ENCODE assay signal across 15 cellular contexts in the genomic region with DNA sequence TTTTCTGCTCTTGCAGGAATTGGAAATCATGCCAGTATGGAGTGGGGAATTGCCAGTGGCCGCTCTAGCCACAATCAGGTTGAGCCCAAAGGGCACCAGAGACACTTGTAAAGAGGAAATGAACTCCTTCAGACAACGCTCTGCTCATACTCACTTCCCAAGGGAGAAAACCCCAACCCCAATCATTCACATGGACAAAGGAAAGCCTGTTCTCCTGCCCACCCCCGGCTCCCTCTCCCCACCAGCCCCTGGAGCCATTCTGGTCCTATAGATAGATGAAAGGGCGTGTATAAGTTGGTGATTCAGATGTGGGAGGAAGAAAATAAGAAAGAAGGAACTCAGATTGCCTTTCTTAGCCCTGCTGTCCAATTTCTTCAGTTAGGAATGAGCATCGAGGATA. TPM values are rescaled to one million over a fixed set of nuclear protein-coding genes. Genes with fewer than 3 reads are reported as not detected.
DNase-seq lines count a peak whose midpoint lies in the region; ATAC-seq and TF ChIP-seq lines count a peak whose summit lies in the region.
"Had no signal": no experiment of that assay in that cellular context is flagged by ENCODE, and none has a peak within 500 bp of the region (broad histone marks: within the 10 kb centered on the region; RNA-seq: fewer than 3 reads in every experiment).

No MANE protein-coding gene starts in this region.

- no peak overlapping the region for H4K5ac ChIP-seq in mesendoderm (ENCODE audit: low read length)

- H2AFZ ChIP-seq in GM23338 (0 out of 2 replicates have a peak overlapping the region, but pooled peaks have one; percentile 14), mesenchymal stem cell (ENCODE audit: low read depth, low read length) (no peak overlapping the region)

- H3K27ac ChIP-seq in GM23338 (ENCODE audit: low read depth) (no peak overlapping the region), endodermal cell (ENCODE audit: low read depth, low read length) (peak overlapping the region; percentile 44), mesenchymal stem cell (ENCODE audit: low read length, poor library complexity, severe bottlenecking) (no peak overlapping the region), mesendoderm (ENCODE audit: low read depth, low read length) (no peak overlapping the region), thyroid gland (no peak overlapping the region)
- H3K27ac ChIP-seq: A549 had no signal

- H3K36me3 ChIP-seq in GM23338 (ENCODE audit: insufficient read depth), result no peaks in the 10 kb centered on the region
- no peaks in the 10 kb centered on the region for H3K36me3 ChIP-seq in endodermal cell (ENCODE audit: control insufficient read depth, insufficient read depth, low read length)
- no peaks in the 10 kb centered on the region for H3K36me3 ChIP-seq in mesenchymal stem cell (ENCODE audit: control insufficient read depth in 1 of 2, insufficient read depth in 2 of 2, low read depth in 1 of 2, low read length in 2 of 2)
- H3K36me3 ChIP-seq in mesendoderm (ENCODE audit: control insufficient read depth, insufficient read depth, low read length), result no peaks in the 10 kb centered on the region
- H3K36me3 ChIP-seq in thyroid gland, result no peaks in the 10 kb centered on the region

- H3K9me3 ChIP-seq in endodermal cell (ENCODE audit: control insufficient read depth, low read length) (no peaks in the 10 kb centered on the region), mesenchymal stem cell (ENCODE audit: control insufficient read depth, low read length) (no peaks in the 10 kb centered on the region), thyroid gland (no peaks in the 10 kb centered on the region)
- H3K9me3 ChIP-seq: A549 had no signal

- H3K4me1 ChIP-seq in GM23338 (ENCODE audit: insufficient read depth) (no peaks in the 10 kb centered on the region), endodermal cell (ENCODE audit: control insufficient read depth, insufficient read depth, low read length) (no peaks in the 10 kb centered on the region), mesenchymal stem cell (ENCODE audit: control insufficient read depth, insufficient read depth, low read depth, low read length) (peaks cover 23% of the 10 kb centered on the region), mesendoderm (ENCODE audit: control insufficient read depth, low read depth, low read length) (no peaks in the 10 kb centered on the region), thyroid gland (no peaks in the 10 kb centered on the region)
- H3K4me1 ChIP-seq: A549 had no signal

- WGBS in endodermal cell (ENCODE audit: insufficient coverage in 1 of 2, insufficient read length in 1 of 2), 2 experiments, result 70 to 83% methylated on average over 2 to 5 of the region's 5 CpGs
- 52% methylated on average over 3 of the region's 5 CpGs for WGBS in mesenchymal stem cell
- no CpG with 5 or more reads among the region's 5 CpGs for WGBS in mesendoderm (ENCODE audit: extremely low coverage, insufficient coverage, low lambda C conversion rate)
- WGBS in thyroid gland, 2 donors, result 66 to 69% methylated on average over 5 of the region's 5 CpGs

- no peak overlapping the region for H4K91ac ChIP-seq in mesenchymal stem cell (ENCODE audit: low read length)

- no peak overlapping the region for H2AK5ac ChIP-seq in mesenchymal stem cell (ENCODE audit: low read length, severe bottlenecking)
- no peak overlapping the region for H2AK5ac ChIP-seq in mesendoderm (ENCODE audit: low read length)

- H3K27me3 ChIP-seq in GM23338 (ENCODE audit: insufficient read depth) (no peaks in the 10 kb centered on the region), endodermal cell (ENCODE audit: control insufficient read depth, insufficient read depth, low read length, poor library complexity, severe bottlenecking) (no peaks in the 10 kb centered on the region), mesenchymal stem cell (ENCODE audit: control insufficient read depth in 1 of 2, insufficient read depth in 1 of 2, low read length in 2 of 2) (no peaks in the 10 kb centered on the region), mesendoderm (ENCODE audit: insufficient read depth, low read length, poor library complexity) (no peaks in the 10 kb centered on the region), thyroid gland (no peaks in the 10 kb centered on the region)

- ATAC-seq in GM23338, result no peak
- ATAC-seq: A549, GM12878, HepG2 had no signal

- H2BK120ac ChIP-seq in mesenchymal stem cell (ENCODE audit: low read depth, low read length) (no peak overlapping the region), mesendoderm (ENCODE audit: low read depth, low read length) (no peak overlapping the region)

- no peaks in the 10 kb centered on the region for H4K20me1 ChIP-seq in GM23338 (replicated peaks; ENCODE audit: insufficient read depth)

- H3K14ac ChIP-seq in mesenchymal stem cell (ENCODE audit: low read length in 2 of 2), result no peak overlapping the region

- H2BK15ac ChIP-seq in mesenchymal stem cell (ENCODE audit: low read depth, poor library complexity, severe bottlenecking) (no peak overlapping the region), mesendoderm (replicated peaks; ENCODE audit: low read depth) (no peak overlapping the region)

- no peaks in the 10 kb centered on the region for H3K79me2 ChIP-seq in GM23338 (replicated peaks; ENCODE audit: insufficient read depth)
- no peaks in the 10 kb centered on the region for H3K79me2 ChIP-seq in mesendoderm (ENCODE audit: control insufficient read depth, insufficient read depth, low read length)

- no peak overlapping the region for H3K4me2 ChIP-seq in GM23338
- H3K4me2 ChIP-seq in mesenchymal stem cell (ENCODE audit: low read length, poor library complexity, severe bottlenecking), result peak overlapping the region; percentile 25
- H3K4me2 ChIP-seq in mesendoderm (ENCODE audit: low read length), result no peak overlapping the region
- H3K4me2 ChIP-seq: A549 had no signal

- H3K4me3 Mint-ChIP-seq in GM23338 (no peak overlapping the region), endodermal cell (no peak overlapping the region)
- H3K4me3 Mint-ChIP-seq: CD4-positive, CD25-positive, alpha-beta regulatory T cell; H9 had no signal

- no peak overlapping the region for H3K23ac ChIP-seq in mesenchymal stem cell (ENCODE audit: low read length in 2 of 2)
- no peak overlapping the region for H3K23ac ChIP-seq in mesendoderm (ENCODE audit: low read length)

- TF ChIP-seq CTCF in GM23338 (conservative IDR thresholded peaks at IDR 0.05; ENCODE audit: low read depth in 2 of 2) (no peak), endodermal cell (conservative IDR thresholded peaks at IDR 0.05) (no peak), thyroid gland (IDR thresholded peaks at IDR 0.05) (no peak)

- no peak for DNase-seq in GM23338 (ENCODE audit: low spot score)
- no peak for DNase-seq in endodermal cell
- DNase-seq in mesenchymal stem cell, result no peak
- no peak for DNase-seq in mesendoderm
- DNase-seq in thyroid gland, result no peak
- no peak for DNase-seq in AG08395 (ENCODE audit: low spot score)
- DNase-seq in activated gamma-delta T cell (lab: John Stamatoyannopoulos, UW), result no peak
- DNase-seq: Calu3; CD4-positive, CD25-positive, alpha-beta regulatory T cell; DMS 273 treated with DMSO at 0.1 percent for 48 hours; GOT3; H9 had no signal

- no peak overlapping the region for H3K56ac ChIP-seq in mesendoderm (ENCODE audit: low read length)

- no peak overlapping the region for H3K27ac Mint-ChIP-seq in GM23338
- H3K27ac Mint-ChIP-seq in endodermal cell, result no peak overlapping the region
- H3K27ac Mint-ChIP-seq: CD4-positive, CD25-positive, alpha-beta regulatory T cell; H9 had no signal

- no peak overlapping the region for H3K9ac ChIP-seq in endodermal cell (ENCODE audit: extremely low read depth, low read length, poor library complexity, severe bottlenecking)
- no peak overlapping the region for H3K9ac ChIP-seq in mesenchymal stem cell (ENCODE audit: low read length)
- no peak overlapping the region for H3K9ac ChIP-seq in mesendoderm (ENCODE audit: low read length)

- H3K9me3 Mint-ChIP-seq in GM23338, result no peaks in the 10 kb centered on the region
- H3K9me3 Mint-ChIP-seq in endodermal cell, result no peaks in the 10 kb centered on the region
- H3K9me3 Mint-ChIP-seq: H9 had no signal

- H3K4me1 Mint-ChIP-seq in GM23338, result no peaks in the 10 kb centered on the region
- no peaks in the 10 kb centered on the region for H3K4me1 Mint-ChIP-seq in endodermal cell
- H3K4me1 Mint-ChIP-seq: CD4-positive, CD25-positive, alpha-beta regulatory T cell had no signal

- no peak overlapping the region for H2BK5ac ChIP-seq in mesenchymal stem cell (ENCODE audit: low read depth, low read length, poor library complexity, severe bottlenecking)
- H2BK5ac ChIP-seq in mesendoderm (ENCODE audit: low read length), result no peak overlapping the region

- no peak overlapping the region for H2BK12ac ChIP-seq in mesenchymal stem cell (ENCODE audit: low read length in 2 of 2)

- H3K36me3 Mint-ChIP-seq in GM23338 (ENCODE audit: low read depth), result no peaks in the 10 kb centered on the region
- H3K36me3 Mint-ChIP-seq in endodermal cell (ENCODE audit: low read depth), result no peaks in the 10 kb centered on the region
- H3K36me3 Mint-ChIP-seq: CD4-positive, CD25-positive, alpha-beta regulatory T cell had no signal

- H3F3A ChIP-seq in GM23338 (replicated peaks; ENCODE audit: low read depth), result no peaks in the 10 kb centered on the region

- no peak overlapping the region for H3K18ac ChIP-seq in mesenchymal stem cell (ENCODE audit: low read depth in 1 of 2, low read length in 2 of 2)
- no peak overlapping the region for H3K18ac ChIP-seq in mesendoderm (ENCODE audit: low read length)

- H4K8ac ChIP-seq in mesenchymal stem cell (ENCODE audit: low read length) (no peak overlapping the region), mesendoderm (ENCODE audit: low read depth, low read length) (no peak overlapping the region)

- intact Hi-C loops in thyroid gland (cut with DNase I), result no loop called here

- H3K4me3 ChIP-seq in GM23338, result no peak overlapping the region
- no peak overlapping the region for H3K4me3 ChIP-seq in endodermal cell (ENCODE audit: low read length)
- no peak overlapping the region for H3K4me3 ChIP-seq in mesenchymal stem cell (ENCODE audit: insufficient read depth in 1 of 2, low read depth in 1 of 2, low read length in 2 of 2)
- H3K4me3 ChIP-seq in mesendoderm (ENCODE audit: low read length), result no peak overlapping the region
- no peak overlapping the region for H3K4me3 ChIP-seq in thyroid gland (replicated peaks in 1 of 3)
- H3K4me3 ChIP-seq: A549, GM12878 had no signal

- H3K4ac ChIP-seq in mesenchymal stem cell (ENCODE audit: low read depth in 1 of 2, low read length in 2 of 2) (no peak overlapping the region), mesendoderm (ENCODE audit: low read depth, low read length) (no peak overlapping the region)

- H3K27me3 Mint-ChIP-seq in GM23338 (ENCODE audit: insufficient read depth, low read depth, poor library complexity) (no peaks in the 10 kb centered on the region), endodermal cell (ENCODE audit: insufficient read depth) (no peaks in the 10 kb centered on the region)
- H3K27me3 Mint-ChIP-seq: CD4-positive, CD25-positive, alpha-beta regulatory T cell had no signal

- H3K79me1 ChIP-seq in mesenchymal stem cell (replicated peaks; ENCODE audit: low read length, poor library complexity, severe bottlenecking) (peaks cover 33% of the 10 kb centered on the region), mesendoderm (ENCODE audit: low read length) (no peaks in the 10 kb centered on the region)

- TF ChIP-seq POLR2A in thyroid gland (IDR thresholded peaks at IDR 0.05), result no peak

- no peaks in the 10 kb centered on the region for H3K9me2 ChIP-seq in GM23338 (ENCODE audit: insufficient read depth)

RNA-seq across cellular contexts. Expression of a gene that starts 57.4 kb away (rescaled TPM):
- total RNA-seq in GM23338 (2014; rRNA removed; shearing (Covaris generic)), result 2.5 and 2.8 TPM in 2 replicates
- polyA plus RNA-seq in GM23338 (2016; fragmentation: Nextera tagmentation; extraction: Ambion mirVana), result 1.2 and 1.4 TPM in 2 replicates
- total RNA-seq in endodermal cell, result 1 to 10 TPM; 1.6 to 3.1 TPM
- 19.2 TPM for polyA plus RNA-seq in endodermal cell (2013, experiment 1 of 2)
- 16.5 TPM for polyA plus RNA-seq in endodermal cell (2013, experiment 2 of 2)
- 8.0 TPM for polyA plus RNA-seq in mesenchymal stem cell (2013, experiment 1 of 2)
- polyA plus RNA-seq in mesenchymal stem cell (2013, experiment 2 of 2), result 7.6 TPM
- polyA plus RNA-seq in mesendoderm (2013, experiment 1 of 2), result 1.3 TPM
- 1.6 TPM for polyA plus RNA-seq in mesendoderm (2013, experiment 2 of 2)
- total RNA-seq in thyroid gland, result 10 to 100 TPM in 1 of 4 donors, 1 to 10 TPM in 3; 4.4 to 18.0 (median 5.5) TPM
- total RNA-seq: Calu3; CD4-positive, CD25-positive, alpha-beta regulatory T cell; HepG2 had no signal
- polyA plus RNA-seq: CD4-positive, CD25-positive, alpha-beta regulatory T cell; HepG2 had no signal
